In genomic region chr3:38878650-38879049, GRCh38 we compare ENCODE assay signal across 22 cellular contexts.
"Had no signal": no experiment of that assay in that cellular context is flagged by ENCODE, and none has a peak within 500 bp of the region (broad histone marks: within the 10 kb centered on the region; RNA-seq: fewer than 3 reads in every experiment).

No MANE protein-coding gene starts in this region.

- H3K9ac ChIP-seq: KMS-11 had no signal

- H3K27ac Mint-ChIP-seq: IgD-negative memory B cell had no signal

- H3K4me1 ChIP-seq: SJSA1 had no signal

- H3K9me3 ChIP-seq: SJSA1 had no signal

- H3K4me3 Mint-ChIP-seq: IgD-negative memory B cell had no signal

- H3K36me3 ChIP-seq: SJSA1 had no signal

- H3K27ac ChIP-seq: HL-60, KMS-11, SJSA1, SK-N-MC had no signal

- DNase-seq: Kasumi-1, MM.1S, NCI-H1092 treated with DMSO at 0.1 percent for 48 hours, NCI-H1436, NCI-H187, NCI-H2029, NCI-H2081 treated with DMSO at 0.1 percent for 48 hours, NCI-H2171, NCI-H226, NCI-H446, NCI-H510A, NCI-H69, NCI-H774, Right ventricle myocardium superior, RPMI8226, SIG-M5 had no signal

- H3K27me3 ChIP-seq: SJSA1 had no signal

- H3K27me3 Mint-ChIP-seq: IgD-negative memory B cell had no signal

- H3K36me3 Mint-ChIP-seq: IgD-negative memory B cell had no signal

- H3K4me3 ChIP-seq: K562, SJSA1, SK-N-MC had no signal

- ATAC-seq: K562 had no signal

- H3K4me1 Mint-ChIP-seq: IgD-negative memory B cell had no signal
